ENCODE assay signal across 8 cellular contexts in the genomic region with DNA sequence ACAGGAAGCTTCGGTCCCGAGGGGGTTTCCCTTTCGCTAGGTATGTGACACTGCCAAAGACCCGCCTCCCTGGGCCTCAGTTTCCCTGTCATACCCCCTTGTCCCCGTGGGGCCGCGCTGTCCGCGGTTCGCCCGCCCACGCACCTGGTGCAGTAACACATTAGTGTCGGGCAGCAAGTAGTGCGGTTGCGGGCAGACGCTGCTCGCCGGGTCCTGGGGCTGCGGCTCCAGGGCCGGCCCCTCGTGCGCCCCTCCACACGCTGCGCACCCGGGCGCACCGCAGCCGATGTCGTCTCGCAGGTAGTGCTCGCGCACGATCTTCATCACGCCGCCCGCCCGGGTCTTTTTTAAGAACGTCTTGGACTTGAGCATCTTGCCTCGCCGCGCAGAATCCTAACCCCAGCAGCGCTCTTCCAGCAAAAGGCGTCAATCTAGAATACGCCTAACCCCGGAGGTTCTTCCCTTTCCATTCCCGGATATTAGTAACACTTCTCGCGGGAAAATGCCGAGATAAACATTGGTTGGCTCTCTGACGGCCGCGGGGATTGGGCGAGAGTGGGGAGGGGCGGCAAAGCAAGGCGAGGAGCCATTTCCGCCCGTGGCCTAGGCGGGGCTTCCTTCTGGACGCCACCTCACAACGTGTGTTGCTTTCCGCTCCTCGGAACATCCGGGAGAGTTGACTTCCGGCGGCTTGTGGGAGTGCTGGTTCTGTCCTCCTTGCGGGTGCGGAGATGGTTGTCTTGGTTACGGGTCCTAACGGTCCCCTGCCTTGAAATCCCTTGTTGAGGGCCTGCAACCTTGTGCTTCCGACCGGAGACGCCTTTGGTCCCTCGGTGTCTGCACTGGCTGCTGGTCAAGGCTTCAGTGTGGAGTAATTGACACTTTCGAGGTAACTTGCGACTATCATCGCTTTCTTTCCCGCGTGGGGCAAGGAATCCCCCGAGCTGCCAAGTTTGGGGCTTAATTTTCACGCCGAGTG. TPM values are rescaled to one million over a fixed set of nuclear protein-coding genes. Genes with fewer than 3 reads are reported as not detected.
DNase-seq lines count a peak whose midpoint lies in the region; ATAC-seq and TF ChIP-seq lines count a peak whose summit lies in the region.

A gene with protein sequence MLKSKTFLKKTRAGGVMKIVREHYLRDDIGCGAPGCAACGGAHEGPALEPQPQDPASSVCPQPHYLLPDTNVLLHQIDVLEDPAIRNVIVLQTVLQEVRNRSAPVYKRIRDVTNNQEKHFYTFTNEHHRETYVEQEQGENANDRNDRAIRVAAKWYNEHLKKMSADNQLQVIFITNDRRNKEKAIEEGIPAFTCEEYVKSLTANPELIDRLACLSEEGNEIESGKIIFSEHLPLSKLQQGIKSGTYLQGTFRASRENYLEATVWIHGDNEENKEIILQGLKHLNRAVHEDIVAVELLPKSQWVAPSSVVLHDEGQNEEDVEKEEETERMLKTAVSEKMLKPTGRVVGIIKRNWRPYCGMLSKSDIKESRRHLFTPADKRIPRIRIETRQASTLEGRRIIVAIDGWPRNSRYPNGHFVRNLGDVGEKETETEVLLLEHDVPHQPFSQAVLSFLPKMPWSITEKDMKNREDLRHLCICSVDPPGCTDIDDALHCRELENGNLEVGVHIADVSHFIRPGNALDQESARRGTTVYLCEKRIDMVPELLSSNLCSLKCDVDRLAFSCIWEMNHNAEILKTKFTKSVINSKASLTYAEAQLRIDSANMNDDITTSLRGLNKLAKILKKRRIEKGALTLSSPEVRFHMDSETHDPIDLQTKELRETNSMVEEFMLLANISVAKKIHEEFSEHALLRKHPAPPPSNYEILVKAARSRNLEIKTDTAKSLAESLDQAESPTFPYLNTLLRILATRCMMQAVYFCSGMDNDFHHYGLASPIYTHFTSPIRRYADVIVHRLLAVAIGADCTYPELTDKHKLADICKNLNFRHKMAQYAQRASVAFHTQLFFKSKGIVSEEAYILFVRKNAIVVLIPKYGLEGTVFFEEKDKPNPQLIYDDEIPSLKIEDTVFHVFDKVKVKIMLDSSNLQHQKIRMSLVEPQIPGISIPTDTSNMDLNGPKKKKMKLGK (minus strand): TSS at position 440 of the 979 bp plus-strand sequence. CDS start 68 bp downstream, at position 372.
TSS of gene PIBF1 (plus strand) at position 673 of the 979 bp plus-strand sequence. CDS start 1,337 bp downstream, outside the sequence.

- peak within 1 kb of the TSS; percentile 93 for H3K9ac ChIP-seq in adipocyte (ENCODE audit: low read length)
- H3K9ac ChIP-seq in trophoblast cell (ENCODE audit: low read length): peak within 1 kb of the TSS; percentile 98

- H2BK5ac ChIP-seq in trophoblast cell (ENCODE audit: low read depth, low read length, poor library complexity): peak within 1 kb of the TSS; percentile 94

- peaks cover 7% of the 10 kb centered on the region for H3K79me1 ChIP-seq in trophoblast cell (ENCODE audit: low read length)

- no peak for TF ChIP-seq EP300 in transverse colon (IDR thresholded peaks at IDR 0.05; ENCODE audit: low read depth)

- peak within 1 kb of the TSS; percentile 98 for H2BK120ac ChIP-seq in trophoblast cell (ENCODE audit: insufficient read depth, low read length, poor library complexity)

- H3K9me3 ChIP-seq in adipocyte (ENCODE audit: control insufficient read depth, low read length) (no peaks in the 10 kb centered on the region), trophoblast cell (ENCODE audit: insufficient read depth, low read depth, low read length) (no peaks in the 10 kb centered on the region), transverse colon (no peaks in the 10 kb centered on the region)

- H3K18ac ChIP-seq in trophoblast cell (ENCODE audit: low read length): peak within 1 kb of the TSS; percentile 100

- H3K36me3 ChIP-seq in adipocyte (ENCODE audit: control insufficient read depth, insufficient read depth, low read length, severe bottlenecking) (peaks cover 26% of the 10 kb centered on the region), trophoblast cell (ENCODE audit: control insufficient read depth in 1 of 2, insufficient read depth in 2 of 2, low read length in 2 of 2) (peaks cover 10 to 11% of the 10 kb centered on the region in 2 experiments), transverse colon (peaks cover 0 to 15% (median 9%) of the 10 kb centered on the region in 4 donors)

- H2BK12ac ChIP-seq in trophoblast cell (ENCODE audit: low read length): peak within 1 kb of the TSS; percentile 87

- peak within 1 kb of the TSS; percentile 95 for H4K91ac ChIP-seq in trophoblast cell (ENCODE audit: low read depth, low read length)

- intact Hi-C loops in cardiac septum (cut with DNase I): loop anchor here (5.0 kb wide), 1 partner anchor 54 kb away; the partner anchor contains the start of genes BORA and MZT1
- intact Hi-C loops in transverse colon (cut with DNase I; ENCODE audit: low total_unique reads): no loop called here

- peak; percentile 88 for TF ChIP-seq POLR2A in transverse colon (IDR thresholded peaks at IDR 0.05)

- H4K8ac ChIP-seq in trophoblast cell (ENCODE audit: low read depth, low read length): peak within 1 kb of the TSS; percentile 99

- ATAC-seq in HG02798 (IDR thresholded peaks at IDR 0.05; ENCODE audit: poor library complexity, unreplicated experiment): peak; percentile 99

- peak within 1 kb of the TSS; percentile 88 for H3K4me2 ChIP-seq in trophoblast cell (ENCODE audit: low read length)

- WGBS in trophoblast cell (ENCODE audit: extremely low coverage, insufficient coverage, insufficient read length): no CpG with 5 or more reads among the region's 81 CpGs
- 0% methylated on average over 2 to 73 of the region's 81 CpGs for WGBS in transverse colon (ENCODE audit: low coverage in 1 of 2), 2 donors

- H3K4me3 ChIP-seq in GM12875 (ENCODE audit: low read depth, low read length) (peak within 1 kb of the TSS; percentile 59), adipocyte (ENCODE audit: low read length) (peak within 1 kb of the TSS; percentile 89), trophoblast cell (ENCODE audit: low read depth, low read length) (peak within 1 kb of the TSS; percentile 100), transverse colon (peak within 1 kb of the TSS; percentile 85 to 99 (median 90))

- H3K4ac ChIP-seq in trophoblast cell (ENCODE audit: low read depth, low read length): peak within 1 kb of the TSS; percentile 100

- TF ChIP-seq CTCF in GM12875 (IDR thresholded peaks at IDR 0.05; ENCODE audit: borderline replicate concordance, insufficient read depth, low read depth, low read length) (peak; percentile 23; the same call in 1 of the 2 replicates), transverse colon (IDR thresholded peaks at IDR 0.05) (peak in 2 of 5 experiments; percentile 3 to 5)

- peak within 1 kb of the TSS; percentile 63 for H3K23ac ChIP-seq in trophoblast cell (ENCODE audit: low read length)

- in situ Hi-C loops in transverse colon (cut with MboI; ENCODE audit: low pct_ligation_motif_present in 1 of 4, low pct_unique_long_range_greater_than_20kb in 1 of 4, low sequenced_read_pairs in 3 of 4): no loop called here

- no peaks in the 10 kb centered on the region for H3K27me3 ChIP-seq in adipocyte (replicated peaks; ENCODE audit: control insufficient read depth, insufficient read depth, low read length)
- H3K27me3 ChIP-seq in trophoblast cell (ENCODE audit: insufficient read depth, low read length): no peaks in the 10 kb centered on the region
- H3K27me3 ChIP-seq in transverse colon: no peaks in the 10 kb centered on the region

- H3K79me2 ChIP-seq in trophoblast cell (ENCODE audit: control insufficient read depth, insufficient read depth, low read length, poor library complexity): peaks cover 9% of the 10 kb centered on the region

- DNase-seq in NCI-H1436 (lab: John Stamatoyannopoulos, UW): peak; percentile 99
- peak; percentile 93 for DNase-seq in T follicular helper cell (ENCODE audit: low read depth)
- peak; percentile 100 for DNase-seq in adipocyte (ENCODE audit: low read depth)
- peak; percentile 98 for DNase-seq in cardiac septum (ENCODE audit: low spot score)
- peak; percentile 99 for DNase-seq in trophoblast cell
- DNase-seq in transverse colon: peak; percentile 98

- peak within 1 kb of the TSS; percentile 99 for H2AK5ac ChIP-seq in trophoblast cell (ENCODE audit: low read length)

- H2AFZ ChIP-seq in trophoblast cell (ENCODE audit: insufficient read depth, low read length, poor library complexity): peak within 1 kb of the TSS; percentile 100

- peak within 1 kb of the TSS; percentile 99 for H4K12ac ChIP-seq in trophoblast cell (ENCODE audit: low read depth, low read length)

- peak within 1 kb of the TSS; percentile 100 for H3K14ac ChIP-seq in trophoblast cell (ENCODE audit: low read length)

- H3K27ac ChIP-seq in trophoblast cell (ENCODE audit: low read depth, low read length): peak within 1 kb of the TSS; percentile 86
- peak within 1 kb of the TSS; percentile 93 to 95 (median 94) for H3K27ac ChIP-seq in transverse colon

- H3K4me1 ChIP-seq in adipocyte (ENCODE audit: control insufficient read depth, insufficient read depth, low read length) (peaks cover 31% of the 10 kb centered on the region), trophoblast cell (ENCODE audit: control insufficient read depth in 1 of 2, insufficient read depth in 2 of 2, low read length in 2 of 2) (peaks cover 0 to 1% of the 10 kb centered on the region in 2 experiments), transverse colon (peaks cover 10 to 43% (median 31%) of the 10 kb centered on the region in 4 donors)

RNA-seq across cellular contexts. Expression of the first gene that starts in this region (rescaled TPM):
- total RNA-seq in cardiac septum (18.1 TPM), transverse colon (10 to 100 TPM in 3 of 4 donors, 1 to 10 TPM in 1; 6.0 to 18.1 (median 13.5) TPM)
- polyA plus RNA-seq in trophoblast cell (2013): 26.8 and 28.3 TPM in 2 replicates

RNA-seq across cellular contexts. Expression of gene PIBF1, which starts in this region (rescaled TPM):
- total RNA-seq in cardiac septum (14.2 TPM), transverse colon (10 to 100 TPM in 3 of 4 donors, 1 to 10 TPM in 1; 8.2 to 30.8 (median 14.3) TPM)
- 8.3 and 8.9 TPM in 2 replicates for polyA plus RNA-seq in trophoblast cell (2013)

Comparison
In these comparisons a context has a peak if more than half of its experiments do, and no peak if none do; other contexts are left out.
1. Peak in every context shown above with its lines: DNase-seq, ATAC-seq, H3K4me3 ChIP-seq and H3K27ac ChIP-seq.